In genomic region chr6:141829566-141829965, GRCh38 we compare ENCODE assay signal across 1 cellular context.
TF ChIP-seq lines count a peak whose summit lies in the region.

No MANE protein-coding gene starts in this region.

TF ChIP-seq in WTC11, 78 proteins besides CTCF, POLR2A, EP300 and RAD21:
- TF ChIP-seq HMGXB4 (CRISPR knock-in tag; IDR thresholded peaks at IDR 0.05) (no peak), RELA (CRISPR knock-in tag; IDR thresholded peaks at IDR 0.05; ENCODE audit: borderline replicate concordance) (no peak)
